8 cellular contexts compared by ENCODE assay signal in the genomic region with DNA sequence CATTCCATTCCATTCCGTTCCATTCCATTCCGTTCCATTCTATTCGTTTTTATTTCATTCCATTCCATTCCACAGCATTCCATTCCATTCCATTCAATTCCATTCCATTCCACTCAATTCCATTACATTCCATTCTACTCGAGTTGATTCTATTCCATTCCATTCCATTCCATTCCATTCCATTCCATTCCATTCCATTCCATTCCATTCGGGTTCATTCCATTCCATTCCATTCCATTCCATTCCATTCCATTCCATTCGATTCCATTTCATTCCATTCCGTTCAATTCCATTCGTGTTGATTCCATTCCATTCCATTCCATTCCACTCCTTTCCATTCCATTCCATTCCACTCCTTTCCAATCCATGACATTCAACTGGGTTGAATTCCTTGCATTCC.
DNase-seq lines count a peak whose midpoint lies in the region; ATAC-seq and TF ChIP-seq lines count a peak whose summit lies in the region.
"Not testable (repeated sequence)": the region's sequence is repeated elsewhere in the genome, so short reads cannot be mapped to it uniquely, and the experiment has no call there.

No MANE protein-coding gene starts in this region.

- peaks cover 56% of the 10 kb centered on the region for H3K9me3 ChIP-seq in HUES64 (ENCODE audit: insufficient read depth, low read depth, low read length)
- not testable (repeated sequence) for H3K9me3 ChIP-seq in right lobe of liver
- peaks cover 20% of the 10 kb centered on the region for H3K9me3 ChIP-seq in thoracic aorta

- intact Hi-C loops in right lobe of liver (cut with DNase I): not testable (repeated sequence)

- TF ChIP-seq POLR2A in right lobe of liver (IDR thresholded peaks at IDR 0.05): not testable (repeated sequence)

- ATAC-seq in GM18867 (IDR thresholded peaks at IDR 0.05; ENCODE audit: unreplicated experiment) (peak; percentile 34), GM21381 (IDR thresholded peaks at IDR 0.05; ENCODE audit: unreplicated experiment) (peak; percentile 34), HG02678 (IDR thresholded peaks at IDR 0.05; ENCODE audit: unreplicated experiment) (peak; percentile 36), HG03135 (IDR thresholded peaks at IDR 0.05; ENCODE audit: unreplicated experiment) (peak; percentile 33), right lobe of liver (peak; percentile 51 to 61 (median 56)), thoracic aorta (ENCODE audit: insufficient number of reproducible peaks, low FRiP score, low read depth) (peak; percentile 39)
- peak; percentile 33 for ATAC-seq in central memory CD8-positive, alpha-beta T cell (replicated peaks; ENCODE audit: extremely low read depth, poor library complexity, severe bottlenecking)

- not testable (repeated sequence) for H3K9ac ChIP-seq in HUES64 (ENCODE audit: low read depth, low read length)

- not testable (repeated sequence) for H3K4me3 Mint-ChIP-seq in central memory CD8-positive, alpha-beta T cell

- peak overlapping the region; percentile 22; the same call in 1 of the 2 replicates for H3K4me3 ChIP-seq in HUES64 (ENCODE audit: low read length)
- not testable (repeated sequence) for H3K4me3 ChIP-seq in right lobe of liver, thoracic aorta

- peaks cover 62% of the 10 kb centered on the region for H3K9me3 Mint-ChIP-seq in central memory CD8-positive, alpha-beta T cell

- not testable (repeated sequence) for H3K27me3 ChIP-seq in HUES64 (ENCODE audit: insufficient read depth, low read length); right lobe of liver; thoracic aorta (replicated peaks; ENCODE audit: insufficient read depth)

- DNase-seq in central memory CD8-positive, alpha-beta T cell (ENCODE audit: low spot score in 2 of 2); right lobe of liver; thoracic aorta (ENCODE audit: low spot score): not testable (repeated sequence)

- TF ChIP-seq CTCF in right lobe of liver (IDR thresholded peaks at IDR 0.05); thoracic aorta (IDR thresholded peaks at IDR 0.05): not testable (repeated sequence)

- H3K27ac ChIP-seq in HUES64 (ENCODE audit: low read depth, low read length); right lobe of liver; thoracic aorta: not testable (repeated sequence)

- H3K27ac Mint-ChIP-seq in central memory CD8-positive, alpha-beta T cell (ENCODE audit: low read depth): not testable (repeated sequence)

- H3K4me1 ChIP-seq in HUES64 (ENCODE audit: insufficient read depth, low read length); right lobe of liver; thoracic aorta (ENCODE audit: control insufficient read depth in 1 of 2, low read depth in 2 of 2): not testable (repeated sequence)

- not testable (repeated sequence) for H3K36me3 ChIP-seq in HUES64 (ENCODE audit: insufficient read depth, low read length); right lobe of liver; thoracic aorta

- H3K4me1 Mint-ChIP-seq in central memory CD8-positive, alpha-beta T cell: not testable (repeated sequence)

- not testable (repeated sequence) for H3K27me3 Mint-ChIP-seq in central memory CD8-positive, alpha-beta T cell

- 64% methylated on average over 8 of the region's 8 CpGs for WGBS in HUES64
- 36% methylated on average over 8 of the region's 8 CpGs for WGBS in right lobe of liver (ENCODE audit: insufficient coverage, low coverage, low lambda C conversion rate, missing lambda C conversion rate)

- not testable (repeated sequence) for H3K36me3 Mint-ChIP-seq in central memory CD8-positive, alpha-beta T cell (ENCODE audit: insufficient read depth)
